ENCODE assay signal across 25 cellular contexts in genomic region chr13:34577051-34577450, GRCh38.
DNase-seq lines count a peak whose midpoint lies in the region; ATAC-seq and TF ChIP-seq lines count a peak whose summit lies in the region.
"Had no signal": no experiment of that assay in that cellular context is flagged by ENCODE, and none has a peak within 500 bp of the region (broad histone marks: within the 10 kb centered on the region; RNA-seq: fewer than 3 reads in every experiment).

No MANE protein-coding gene starts in this region.

- no peak overlapping the region for H3K27ac ChIP-seq in dorsolateral prefrontal cortex
- H3K27ac ChIP-seq: BLaER1, breast epithelium, gastroesophageal sphincter, Peyer's patch, SK-N-MC, upper lobe of left lung had no signal

- TF ChIP-seq CTCF in AG10803 (conservative IDR thresholded peaks at IDR 0.05; ENCODE audit: low read length) (no peak), dorsolateral prefrontal cortex (IDR thresholded peaks at IDR 0.05 in 54 of 56, conservative IDR thresholded peaks at IDR 0.05 in 2 of 56; ENCODE audit: low read depth in 1 of 56, partially characterized antibody in 56 of 56) (no peak)

- intact Hi-C loops in dorsolateral prefrontal cortex (cut with DNase I), result no loop called here

- peak; percentile 76 for DNase-seq in AG10803 (ENCODE audit: low read depth)
- peak; percentile 80 for DNase-seq in HT1080 (ENCODE audit: low read depth)
- peak; percentile 32 for DNase-seq in astrocyte of the hippocampus (ENCODE audit: low read depth, low spot score)
- DNase-seq in iris pigment epithelial cell (ENCODE audit: low read depth), result peak; percentile 28
- no peak for DNase-seq in MG63
- DNase-seq in dorsolateral prefrontal cortex, result no peak
- DNase-seq: activated CD4-positive, CD25-positive, alpha-beta regulatory T cell; activated CD8-positive, alpha-beta T cell treated with anti-CD3 and anti-CD28 coated beads for 36 hours; activated naive CD4-positive, alpha-beta T cell treated with anti-CD3 and anti-CD28 coated beads, Interleukin-2, amount 10 ng/mL, durations not matched to agents 7 days and 5 days; KBM-7; naive B cell; NCI-H187 treated with DMSO at 0.1 percent for 48 hours; NCI-H345; Peyer's patch; retina; stimulated activated CD4-positive, alpha-beta T cell treated with anti-CD3 and anti-CD28 coated beads, Interleukin-12 subunit alpha, Interleukin-12 subunit beta, amount 100 ng/mL, for 4 hours; T1000; upper lobe of left lung had no signal

- no peaks in the 10 kb centered on the region for H3K9me3 ChIP-seq in MG63
- H3K9me3 ChIP-seq: A549, BLaER1, breast epithelium, gastroesophageal sphincter, Peyer's patch, upper lobe of left lung had no signal

- H3K4me3 ChIP-seq in AG10803 (ENCODE audit: low read length) (no peak overlapping the region), MG63 (no peak overlapping the region), dorsolateral prefrontal cortex (no peak overlapping the region)
- H3K4me3 ChIP-seq: A549, BLaER1, breast epithelium, gastroesophageal sphincter, Peyer's patch, SK-N-MC, upper lobe of left lung had no signal

- H3K27me3 ChIP-seq in MG63, result no peaks in the 10 kb centered on the region; the same call in 1 of the 2 replicates
- peaks cover 0 to 5% (median 0%) of the 10 kb centered on the region in 45 donors for H3K27me3 ChIP-seq in dorsolateral prefrontal cortex
- H3K27me3 ChIP-seq: BLaER1, breast epithelium, gastroesophageal sphincter, Peyer's patch, upper lobe of left lung had no signal

- ATAC-seq in HG03521 (IDR thresholded peaks at IDR 0.05; ENCODE audit: unreplicated experiment), result no peak
- ATAC-seq in HG03439 (IDR thresholded peaks at IDR 0.05; ENCODE audit: unreplicated experiment), result no peak
- ATAC-seq: A549; activated CD8-positive, alpha-beta T cell treated with anti-CD3 and anti-CD28 coated beads for 36 hours; gastroesophageal sphincter had no signal

- no peaks in the 10 kb centered on the region for H3K36me3 ChIP-seq in MG63
- H3K36me3 ChIP-seq: BLaER1, breast epithelium, gastroesophageal sphincter, Peyer's patch, upper lobe of left lung had no signal

Comparison
In these comparisons a context has a peak if more than half of its experiments do, and no peak if none do; other contexts are left out.
1. DNase-seq: peak in AG10803 (single experiment), HT1080 (single experiment), astrocyte of the hippocampus (single experiment) and iris pigment epithelial cell (single experiment); none in MG63 (single experiment) and dorsolateral prefrontal cortex (0 of 10).